In the genomic region with DNA sequence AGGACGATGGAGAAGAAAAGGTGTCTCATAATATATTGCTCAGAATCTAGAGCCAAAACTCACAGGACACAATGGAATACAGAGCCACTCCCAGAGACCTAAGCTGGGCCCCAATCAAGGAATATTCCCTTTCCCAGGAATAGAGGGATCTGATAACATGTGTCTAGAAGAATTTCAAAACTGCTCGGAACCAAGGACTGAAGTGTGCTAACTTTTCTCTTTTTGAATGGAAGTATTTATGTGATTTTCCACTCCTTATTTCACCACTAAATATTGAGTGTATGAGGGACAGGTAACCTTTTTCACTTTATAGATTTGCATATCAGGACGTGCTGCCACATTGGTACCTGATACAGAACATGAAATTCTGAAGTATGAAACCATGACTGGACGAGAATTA, we compare ENCODE assay signal across 8 cellular contexts.
"Had no signal": no experiment of that assay in that cellular context is flagged by ENCODE, and none has a peak within 500 bp of the region (broad histone marks: within the 10 kb centered on the region; RNA-seq: fewer than 3 reads in every experiment).

No MANE protein-coding gene starts in this region.

- H3K4me3 ChIP-seq: GM12878 had no signal

- ATAC-seq: GM12878 had no signal

- DNase-seq: GDM1, GF-D8 had no signal

- FAIRE-seq: G401.6, GM12878, GM12891, GM12892, GM18507, GM19239 had no signal
